ENCODE assay signal across 28 cellular contexts in genomic region chr11:2368851-2369180, GRCh38.
"Had no signal": no experiment of that assay in that cellular context is flagged by ENCODE, and none has a peak within 500 bp of the region (broad histone marks: within the 10 kb centered on the region; RNA-seq: fewer than 3 reads in every experiment).

No MANE protein-coding gene starts in this region.

- H3K4me1 ChIP-seq: ascending aorta, breast epithelium had no signal

- H3K4me3 ChIP-seq: ascending aorta, breast epithelium, cardiac muscle cell, coronary artery, dorsolateral prefrontal cortex had no signal

- ATAC-seq: activated CD4-positive, CD25-positive, alpha-beta regulatory T cell treated with anti-CD3 and anti-CD28 coated beads, Interleukin-2, amount 50 U/mL, for 24 hours; activated CD8-positive, alpha-beta T cell treated with anti-CD3 and anti-CD28 coated beads for 36 hours; activated naive CD4-positive, alpha-beta T cell treated with anti-CD3 and anti-CD28 coated beads, Interleukin-2, amount 50 U/mL, for 72 hours; activated T-cell treated with anti-CD3 and anti-CD28 coated beads, Interleukin-2, amount 50 U/mL, for 4 hours; activated T-helper 17 cell treated with anti-CD3 and anti-CD28 coated beads, Interleukin-2, amount 50 U/mL, for 72 hours; T-helper 17 cell had no signal

- DNase-seq: activated B cell treated with CpG ODN at 0.5 μM for 24 hours; activated CD4-positive, alpha-beta T cell treated with anti-CD3 and anti-CD28 coated beads for 48 hours; activated CD4-positive, alpha-beta T cell treated with anti-CD3 and anti-CD28 coated beads, Interleukin-2, amount 50 U/mL, for 1 hour; activated CD4-positive, alpha-beta T cell treated with anti-CD3 and anti-CD28 coated beads, Interleukin-2, amount 50 U/mL, for 48 hours; activated CD8-positive, alpha-beta memory T cell treated with anti-CD3 and anti-CD28 coated beads for 24 hours; activated CD8-positive, alpha-beta T cell treated with anti-CD3 and anti-CD28 coated beads for 36 hours; activated gamma-delta T cell; activated naive CD4-positive, alpha-beta T cell; activated naive CD4-positive, alpha-beta T cell treated with anti-CD3 and anti-CD28 coated beads, Interleukin-2, amount 10 ng/mL, durations not matched to agents 7 days and 5 days; activated naive CD8-positive, alpha-beta T cell treated with anti-CD3 and anti-CD28 coated beads, Interleukin-2, amount 10 ng/mL, durations not matched to agents 7 days and 5 days; activated T-cell treated with anti-CD3 and anti-CD28 coated beads, Interleukin-2, amount 50 U/mL, for 4 hours; central memory CD4-positive, alpha-beta T cell; cerebellar nuclear complex; dorsolateral prefrontal cortex; effector memory CD4-positive, alpha-beta T cell; endodermal cell; foreskin fibroblast; T-helper 17 cell; T1000; WERI-Rb-1 had no signal

- H3K36me3 ChIP-seq: ascending aorta, breast epithelium, cardiac muscle cell, WERI-Rb-1 had no signal

- H3K27me3 ChIP-seq: ascending aorta, breast epithelium, cardiac muscle cell, dorsolateral prefrontal cortex had no signal

- H3K27ac ChIP-seq: ascending aorta, breast epithelium, cardiac muscle cell, coronary artery, WERI-Rb-1 had no signal

- H3K9me3 ChIP-seq: ascending aorta, breast epithelium had no signal

- FAIRE-seq: frontal cortex had no signal
